Comparison of ENCODE assay signal across 12 cellular contexts in the genomic region with DNA sequence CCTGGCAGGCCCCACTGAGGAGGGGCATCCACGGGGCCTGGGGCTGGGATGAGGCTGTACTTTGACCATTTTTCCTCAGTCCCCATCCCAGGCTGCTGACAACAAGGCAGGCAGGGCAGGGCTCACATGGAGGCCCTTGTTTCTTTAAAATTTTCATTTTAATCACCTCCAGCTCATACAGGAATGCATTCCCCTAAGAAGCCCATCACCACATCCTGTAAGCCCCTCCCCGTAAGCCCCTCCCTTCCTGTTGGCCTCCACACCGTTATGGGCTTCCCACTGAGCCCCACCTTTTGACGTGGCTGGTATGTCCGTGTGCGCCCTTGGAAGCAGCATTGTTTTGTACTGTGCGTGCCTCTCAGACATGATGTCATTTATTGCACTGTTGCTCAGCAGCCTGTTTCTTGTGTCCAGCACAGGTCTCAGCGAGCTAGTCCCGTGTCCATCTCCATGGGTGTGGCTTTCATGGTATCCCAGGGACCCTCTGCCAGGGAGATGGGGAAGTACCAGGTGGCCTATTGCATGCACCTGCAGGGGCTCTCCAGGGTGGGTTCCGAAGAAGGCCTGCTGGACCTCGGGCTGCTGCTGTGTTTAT. TPM values are rescaled to one million over a fixed set of nuclear protein-coding genes. Genes with fewer than 3 reads are reported as not detected.
DNase-seq lines count a peak whose midpoint lies in the region; ATAC-seq, FAIRE-seq and TF ChIP-seq lines count a peak whose summit lies in the region.
"Had no signal": no experiment of that assay in that cellular context is flagged by ENCODE, and none has a peak within 500 bp of the region (broad histone marks: within the 10 kb centered on the region; RNA-seq: fewer than 3 reads in every experiment).

No MANE protein-coding gene starts in this region.

- intact Hi-C loops in heart left ventricle (cut with DNase I), result no loop called here
- intact Hi-C loops in Right ventricle myocardium inferior (cut with DNase I), result no loop called here
- intact Hi-C loops in kidney (cut with DNase I), result no loop called here
- intact Hi-C loops in aorta (cut with DNase I), result no loop called here

- no peak for TF ChIP-seq POLR2A in heart left ventricle (IDR thresholded peaks at IDR 0.05)

- DNase-seq in heart left ventricle, result no peak
- DNase-seq in Right ventricle myocardium inferior (ENCODE audit: missing footprints), result no peak
- DNase-seq in activated effector memory CD4-positive, alpha-beta T cell treated with anti-CD3 and anti-CD28 coated beads, Interleukin-2, amount 50 U/mL, for 16 hours, result peak; percentile 59
- peak; percentile 52 for DNase-seq in kidney
- DNase-seq in aorta, result peak; percentile 38 to 61
- no peak for DNase-seq in DMS79 (lab: John Stamatoyannopoulos, UW)
- DNase-seq: Caco-2; effector CD4-positive, alpha-beta T cell; stimulated activated CD4-positive, alpha-beta T cell treated with anti-CD3 and anti-CD28 coated beads, Interleukin-2, amount 100 ng/mL, for 24 hours had no signal

- peaks cover 0 to 54% (median 35%) of the 10 kb centered on the region in 12 donors for H3K4me1 ChIP-seq in heart left ventricle
- peaks cover 5 to 10% of the 10 kb centered on the region in 2 donors for H3K4me1 ChIP-seq in kidney (ENCODE audit: control insufficient read depth in 1 of 2, insufficient read depth in 1 of 2, low read depth in 1 of 2, low read length in 2 of 2)
- H3K4me1 ChIP-seq in aorta (ENCODE audit: control insufficient read depth in 1 of 2, insufficient read depth in 2 of 2, low read length in 2 of 2), result no peaks in the 10 kb centered on the region

- no peak for FAIRE-seq in kidney (lab: Jason Lieb, UNC)
- FAIRE-seq: K562 had no signal

- ATAC-seq in heart left ventricle, result peak; percentile 47 to 91 (median 62)
- ATAC-seq in Right ventricle myocardium inferior, result no peak
- no peak for ATAC-seq in aorta (ENCODE audit: low FRiP score)
- ATAC-seq in GM21526 (IDR thresholded peaks at IDR 0.05; ENCODE audit: low FRiP score, unreplicated experiment), result no peak
- ATAC-seq in HG03039 (IDR thresholded peaks at IDR 0.05; ENCODE audit: unreplicated experiment), result no peak

- no peak for TF ChIP-seq CTCF in heart left ventricle (IDR thresholded peaks at IDR 0.05)
- no peak for TF ChIP-seq CTCF in kidney (IDR thresholded peaks at IDR 0.05; ENCODE audit: borderline replicate concordance, extremely low read depth, insufficient read depth)

- H3K27ac ChIP-seq in heart left ventricle (peak overlapping the region in 6 of 12 donors; percentile 1 to 67 (median 46)), kidney (ENCODE audit: low read depth in 2 of 2, low read length in 2 of 2) (no peak overlapping the region), aorta (ENCODE audit: low read depth in 1 of 2, low read length in 2 of 2) (no peak overlapping the region)

- H3K36me3 ChIP-seq in heart left ventricle (no peaks in the 10 kb centered on the region), kidney (ENCODE audit: control insufficient read depth in 1 of 2, insufficient read depth in 2 of 2, low read length in 2 of 2) (peaks cover 0 to 2% of the 10 kb centered on the region in 2 donors), aorta (ENCODE audit: control insufficient read depth in 1 of 2, insufficient read depth in 2 of 2, low read length in 1 of 2) (no peaks in the 10 kb centered on the region)

- no peak overlapping the region for H3K9ac ChIP-seq in kidney (ENCODE audit: low read length in 2 of 2)

- no peaks in the 10 kb centered on the region for H3K9me3 ChIP-seq in heart left ventricle
- no peaks in the 10 kb centered on the region for H3K9me3 ChIP-seq in kidney (ENCODE audit: control insufficient read depth in 1 of 2, low read length in 2 of 2)
- H3K9me3 ChIP-seq in aorta (ENCODE audit: control insufficient read depth, low read length), result no peaks in the 10 kb centered on the region
- H3K9me3 ChIP-seq: Caco-2 had no signal

- H3K27me3 ChIP-seq in heart left ventricle (no peaks in the 10 kb centered on the region), aorta (ENCODE audit: control insufficient read depth in 1 of 2, insufficient read depth in 2 of 2, low read length in 1 of 2) (no peaks in the 10 kb centered on the region)

- no peak overlapping the region for H3K4me3 ChIP-seq in heart left ventricle
- no peak overlapping the region for H3K4me3 ChIP-seq in kidney (ENCODE audit: low read length in 2 of 2)
- H3K4me3 ChIP-seq in aorta (ENCODE audit: low read length in 2 of 2), result no peak overlapping the region
- H3K4me3 ChIP-seq: K562 had no signal

- 54 to 61% (median 56%) methylated on average over 11 of the region's 11 CpGs for WGBS in heart left ventricle, 4 donors
- whole genome bisulfite sequencing in aorta, 2 donors, result 48% methylated on average over 11 of the region's 11 CpGs

RNA-seq across cellular contexts. Expression of a gene that starts 22.4 kb away (rescaled TPM):
- total RNA-seq in heart left ventricle, result 10 to 100 TPM; 19.5 to 37.2 (median 22.4) TPM
- 10 to 100 TPM; 18.8 to 20.4 TPM for polyA plus RNA-seq in heart left ventricle
- 28.7 TPM for total RNA-seq in Right ventricle myocardium inferior
- total RNA-seq in kidney, result 30.7 TPM
- polyA plus RNA-seq in kidney (ENCODE audit: insufficient read depth, low read depth, low replicate concordance), result 10.2 TPM
- 10 to 100 TPM; 29.2 to 32.4 TPM for total RNA-seq in aorta
- 10 to 100 TPM; 10.3 to 26.7 TPM for polyA plus RNA-seq in aorta

Comparison
In these comparisons a context has a peak if more than half of its experiments do, and no peak if none do; other contexts are left out.
1. ATAC-seq: peak in heart left ventricle (4 of 4); none in Right ventricle myocardium inferior (single experiment), aorta (single experiment), GM21526 (single experiment) and HG03039 (single experiment).
2. DNase-seq: peak in activated effector memory CD4-positive, alpha-beta T cell treated with anti-CD3 and anti-CD28 coated beads, Interleukin-2, amount 50 U/mL, for 16 hours (single experiment), kidney (single experiment) and aorta (2 of 2); none in heart left ventricle (0 of 5), Right ventricle myocardium inferior (single experiment) and DMS79 (single experiment).